In genomic region chr12:47819902-47820630, GRCh38 we compare ENCODE assay signal across 8 cellular contexts. TPM values are rescaled to one million over a fixed set of nuclear protein-coding genes. Genes with fewer than 3 reads are reported as not detected.
DNase-seq lines count a peak whose midpoint lies in the region; ATAC-seq and TF ChIP-seq lines count a peak whose summit lies in the region.

Gene HDAC7 (minus strand): TSS chr12:47819903. CDS start chr12:47819785, 118 bp downstream.

- peak within 1 kb of the TSS; percentile 99 to 100 for H4K8ac ChIP-seq in IMR-90 (ENCODE audit: low read depth in 2 of 2, low read length in 2 of 2)

- H2BK120ac ChIP-seq in IMR-90 (ENCODE audit: low read depth, low read length), result peak within 1 kb of the TSS; percentile 99

- dilution Hi-C loops in IMR-90 (cut with HindIII; ENCODE audit: low sequenced_read_pairs, unreplicated experiment), result no loop called here

- WGBS in IMR-90 (ENCODE audit: extremely low coverage in 2 of 2, insufficient read length in 1 of 2), 2 experiments, result 3% methylated on average over 28 of the region's 58 CpGs; no CpG with 5 or more reads in 1 of the 2 experiments
- 0% methylated on average over 24 to 58 of the region's 58 CpGs for WGBS in aorta, 2 donors

- peak within 1 kb of the TSS; percentile 86 for H2BK20ac ChIP-seq in IMR-90 (ENCODE audit: low read depth, low read length)

- peak within 1 kb of the TSS; percentile 100 for H3K23ac ChIP-seq in IMR-90 (ENCODE audit: low read depth, low read length)

- TF ChIP-seq POLR2A in GM19193 (IDR thresholded peaks at IDR 0.05; ENCODE audit: extremely low read depth, insufficient read depth, insufficient read length), result peak; percentile 50
- no peak; the same call in 1 of the 2 replicates for TF ChIP-seq POLR2A in IMR-90 (IDR thresholded peaks at IDR 0.05; ENCODE audit: low read depth, low read length)

- peak within 1 kb of the TSS; percentile 90 for H3K4me3 ChIP-seq in AG10803 (ENCODE audit: low read length)
- H3K4me3 ChIP-seq in IMR-90 (ENCODE audit: insufficient read depth, low read depth, low read length), result peak within 1 kb of the TSS; percentile 91
- H3K4me3 ChIP-seq in aorta (ENCODE audit: low read length in 2 of 2), result peak within 1 kb of the TSS; percentile 86 to 96

- peak within 1 kb of the TSS; percentile 99 for H3K14ac ChIP-seq in IMR-90 (replicated peaks; ENCODE audit: low read depth, low read length)

- H2AK5ac ChIP-seq in IMR-90 (ENCODE audit: low read depth, low read length), result peak within 1 kb of the TSS; percentile 100

- peak within 1 kb of the TSS; percentile 96 for H3K56ac ChIP-seq in IMR-90 (ENCODE audit: extremely low read depth, insufficient read depth, low read length)

- no peaks in the 10 kb centered on the region for H3K27me3 ChIP-seq in IMR-90 (ENCODE audit: control insufficient read depth, insufficient read depth, low read length)
- H3K27me3 ChIP-seq in aorta (ENCODE audit: control insufficient read depth in 1 of 2, insufficient read depth in 2 of 2, low read length in 1 of 2), result no peaks in the 10 kb centered on the region

- H3K9me3 ChIP-seq in IMR-90 (ENCODE audit: control insufficient read depth, insufficient read depth, low read length) (no peaks in the 10 kb centered on the region), aorta (ENCODE audit: control insufficient read depth, low read length) (no peaks in the 10 kb centered on the region)

- TF ChIP-seq RAD21 in IMR-90 (IDR thresholded peaks at IDR 0.05; ENCODE audit: low read length), result peak; percentile 8; the same call in 1 of the 2 replicates

- H3K4ac ChIP-seq in IMR-90 (ENCODE audit: low read depth, low read length), result peak within 1 kb of the TSS; percentile 99

- H3K4me2 ChIP-seq in IMR-90 (ENCODE audit: low read depth, low read length), result peak within 1 kb of the TSS; percentile 97

- CTCF ChIA-PET in IMR-90 (lab: Yijun Ruan, JAX), result interaction anchor here (1.0 kb wide), 2 partner anchors 12 to 18 kb away, joined by 3 read pairs; no protein-coding TSS in a partner anchor

- peak within 1 kb of the TSS; percentile 99 for H3K27ac ChIP-seq in IMR-90 (ENCODE audit: insufficient read depth, low read length)
- H3K27ac ChIP-seq in aorta (ENCODE audit: low read depth in 1 of 2, low read length in 2 of 2), result peak within 1 kb of the TSS; percentile 96 to 97

- peaks cover 38% of the 10 kb centered on the region for H4K20me1 ChIP-seq in IMR-90 (ENCODE audit: insufficient read depth, low read length)

- peak within 1 kb of the TSS; percentile 88 for H2AFZ ChIP-seq in IMR-90 (replicated peaks; ENCODE audit: low read length, poor library complexity)

- peak within 1 kb of the TSS; percentile 99; the same call in 2 of the 3 replicates for H2BK15ac ChIP-seq in IMR-90 (ENCODE audit: low read depth, low read length)

- peak within 1 kb of the TSS; percentile 100 for H2AK9ac ChIP-seq in IMR-90 (replicated peaks; ENCODE audit: low read depth, low read length, poor library complexity)

- H4K5ac ChIP-seq in IMR-90 (ENCODE audit: low read depth, low read length), result peak within 1 kb of the TSS; percentile 99

- DNase-seq in AG10803 (ENCODE audit: low read depth) (peak; percentile 88), IMR-90 (peak; percentile 72), T-helper 1 cell (peak; percentile 54 to 84 (median 61)), amygdala (lab: John Stamatoyannopoulos, UW) (peak in 46 of 56 donors; percentile 29 to 87 (median 68)), left cardiac atrium (peak; percentile 92), posterior vena cava (ENCODE audit: low spot score) (peak; percentile 96), aorta (peak; percentile 93 to 94)

- ATAC-seq in IMR-90 (ENCODE audit: low read depth), result peak; percentile 53
- ATAC-seq in left cardiac atrium, result peak; percentile 72 to 75
- ATAC-seq in aorta (ENCODE audit: low FRiP score), result peak; percentile 66

- H2BK5ac ChIP-seq in IMR-90 (ENCODE audit: low read depth, low read length, poor library complexity, severe bottlenecking), result peak within 1 kb of the TSS; percentile 99

- H4K91ac ChIP-seq in IMR-90 (ENCODE audit: insufficient read depth, low read depth, low read length), result peak within 1 kb of the TSS; percentile 99

- H3K4me1 ChIP-seq in IMR-90 (ENCODE audit: control insufficient read depth, insufficient read depth, low read length) (peaks cover 37% of the 10 kb centered on the region), aorta (ENCODE audit: control insufficient read depth in 1 of 2, insufficient read depth in 2 of 2, low read length in 2 of 2) (peaks cover 6 to 13% of the 10 kb centered on the region in 2 donors)

- H3K36me3 ChIP-seq in IMR-90 (ENCODE audit: control insufficient read depth, insufficient read depth, low read length) (no peaks in the 10 kb centered on the region), aorta (ENCODE audit: control insufficient read depth in 1 of 2, insufficient read depth in 2 of 2, low read length in 1 of 2) (no peaks in the 10 kb centered on the region)

- H3K9me1 ChIP-seq in IMR-90 (ENCODE audit: insufficient read depth, low read length), result peaks cover 20% of the 10 kb centered on the region

- peaks cover 0 to 34% of the 10 kb centered on the region in 2 experiments; a peak in 2 of 4 replicates for H3K79me1 ChIP-seq in IMR-90 (ENCODE audit: low read depth in 1 of 2, low read length in 2 of 2)

- peak within 1 kb of the TSS; percentile 99 for H3K9ac ChIP-seq in IMR-90 (ENCODE audit: low read depth, low read length)

- POLR2A ChIA-PET in IMR-90 (lab: Charles Lee; ENCODE audit: unreplicated experiment), result interaction anchor here (0.7 to 1.2 kb wide), 2 partner anchors 12 to 16 kb away, joined by 3 to 4 read pairs; no protein-coding TSS in a partner anchor

- BruUV-seq in IMR-90 (replicated peaks; lab: Mats Ljungman, UMichigan), result no TSS peak

- in situ Hi-C loops in IMR-90 (cut with MboI; ENCODE audit: low sequenced_read_pairs), result no loop called here

- TF ChIP-seq CTCF in AG10803 (conservative IDR thresholded peaks at IDR 0.05; ENCODE audit: low read length) (no peak), IMR-90 (conservative IDR thresholded peaks at IDR 0.05; ENCODE audit: low read depth, low read length) (no peak)

- intact Hi-C loops in IMR-90 (cut with micrococcal nuclease), result loop anchor here (1.0 to 2.0 kb wide), 2 partner anchors 19 to 129 kb away; no protein-coding TSS in a partner anchor
- intact Hi-C loops in left cardiac atrium (cut with DNase I), result no loop called here
- intact Hi-C loops in posterior vena cava (cut with DNase I), result no loop called here
- intact Hi-C loops in aorta (cut with DNase I), result loop anchor here in 1 of 2 donors (10.0 kb wide), 1 partner anchor 1435 kb away; no protein-coding TSS in a partner anchor

- peak within 1 kb of the TSS; percentile 97 for H3K18ac ChIP-seq in IMR-90 (ENCODE audit: low read depth, low read length)

TF ChIP-seq in IMR-90, 13 proteins besides CTCF, POLR2A, EP300 and RAD21:
- TF ChIP-seq MXI1 (IDR thresholded peaks at IDR 0.05; ENCODE audit: borderline replicate concordance, low read depth, low read length), result peak; percentile 49; the same call in 1 of the 2 replicates
- TF ChIP-seq MAFK (IDR thresholded peaks at IDR 0.05; ENCODE audit: low read depth, low read length), result no peak

RNA-seq across cellular contexts. Expression of gene HDAC7, which starts in this region (rescaled TPM):
- total RNA-seq in IMR-90 (2012; rRNA removed), result 10.4 and 10.6 TPM in 2 replicates
- polyA plus RNA-seq in IMR-90 (2012; rRNA removed), result 64.7 and 65.1 TPM in 2 replicates
- polyA plus RNA-seq in IMR-90 (2012; cell fraction: cytosol; rRNA removed), result 51.5 and 60.5 TPM in 2 replicates
- polyA plus RNA-seq in IMR-90 (2012; cell fraction: nucleus; rRNA removed; ENCODE audit: low replicate concordance), result 183 and 377 TPM in 2 replicates
- 10 to 100 TPM; 41.6 to 58.0 TPM for total RNA-seq in left cardiac atrium
- 100 to 1,000 TPM; 111 to 126 TPM for total RNA-seq in posterior vena cava
- 100 to 1,000 TPM; 144 to 192 TPM for total RNA-seq in aorta
- 10 to 100 TPM; 17.0 to 93.4 TPM for polyA plus RNA-seq in aorta

Comparison
In these comparisons a context has a peak if more than half of its experiments do, and no peak if none do; other contexts are left out.
1. Peak in every context shown above with its lines: DNase-seq, ATAC-seq, H3K4me3 ChIP-seq and H3K27ac ChIP-seq.